Comparison of ENCODE assay signal across 15 cellular contexts in the genomic region with DNA sequence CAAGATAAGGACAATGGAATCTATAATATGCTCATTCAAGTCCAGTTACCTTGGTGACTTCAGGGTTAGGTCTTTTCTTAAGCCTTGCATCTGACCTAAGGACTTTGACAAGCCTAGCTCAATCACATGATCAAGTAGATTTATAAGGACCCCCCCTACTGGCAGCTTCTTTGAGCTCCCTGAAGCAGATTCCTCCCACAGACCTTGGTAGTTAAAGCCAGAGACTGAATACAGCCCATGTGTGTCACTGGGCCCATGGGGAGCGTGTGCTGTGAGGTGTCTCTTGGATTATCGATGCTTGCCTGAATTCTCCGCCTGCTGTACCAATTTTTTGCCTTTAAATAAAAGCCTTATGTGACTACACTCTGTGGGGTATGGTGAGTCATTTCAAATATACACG.
DNase-seq lines count a peak whose midpoint lies in the region; ATAC-seq, FAIRE-seq and TF ChIP-seq lines count a peak whose summit lies in the region.
"Had no signal": no experiment of that assay in that cellular context is flagged by ENCODE, and none has a peak within 500 bp of the region (broad histone marks: within the 10 kb centered on the region; RNA-seq: fewer than 3 reads in every experiment).

No MANE protein-coding gene starts in this region.

- H3K36me3 ChIP-seq in HepG2 (replicated peaks in 1 of 2; ENCODE audit: control insufficient read depth in 1 of 2, insufficient read depth in 2 of 2, low read length in 2 of 2) (no peaks in the 10 kb centered on the region), right lobe of liver (no peaks in the 10 kb centered on the region)

- in situ Hi-C loops in HepG2 (cut with HindIII; ENCODE audit: extremely low pct_ligation_motif_present, low pct_unique_long_range_greater_than_20kb) = loop anchor here (25.0 kb wide), 1 partner anchor 467 kb away; no protein-coding TSS in a partner anchor
- in situ Hi-C loops in astrocyte of the spinal cord (cut with HindIII; ENCODE audit: low sequenced_read_pairs) = no loop called here

- no peak for TF ChIP-seq CTCF in HepG2 (CRISPR knock-in tag; IDR thresholded peaks at IDR 0.05)
- TF ChIP-seq CTCF in right lobe of liver (IDR thresholded peaks at IDR 0.05) = no peak
- peak; percentile 11 for TF ChIP-seq CTCF in astrocyte of the spinal cord (IDR thresholded peaks at IDR 0.05; ENCODE audit: low read depth, low read length)

- H3K9me3 ChIP-seq in HepG2 (ENCODE audit: low read length) (no peaks in the 10 kb centered on the region), right lobe of liver (no peaks in the 10 kb centered on the region)

- H2AFZ ChIP-seq in HepG2 (ENCODE audit: low read length) = no peak overlapping the region
- H2AFZ ChIP-seq: parathyroid adenoma had no signal

- H3K27ac ChIP-seq in HepG2 (ENCODE audit: extremely low read length, insufficient read depth, low read length) (no peak overlapping the region), right lobe of liver (no peak overlapping the region)
- H3K27ac ChIP-seq: parathyroid adenoma had no signal

- 1% methylated on average over 4 of the region's 4 CpGs for WGBS in HepG2 (ENCODE audit: low lambda C conversion rate)
- WGBS in right lobe of liver (ENCODE audit: insufficient coverage, low coverage, low lambda C conversion rate, missing lambda C conversion rate) = 70% methylated on average over 4 of the region's 4 CpGs

- TF ChIP-seq EP300 in HepG2 (IDR thresholded peaks at IDR 0.05; ENCODE audit: low read depth in 2 of 2, low read length in 2 of 2) = no peak
- no peak for TF ChIP-seq EP300 in HepG2 (CRISPR knock-in tag; IDR thresholded peaks at IDR 0.05; ENCODE audit: borderline replicate concordance)

- H3K4me3 Mint-ChIP-seq in stimulated activated naive B cell treated with anti-CD40 and anti-IgM and Interleukin-4, amounts not matched to agents 10 μg/mL and 1 μg/mL and 100 μg/mL, for 72 hours = no peak overlapping the region
- no peak overlapping the region for H3K4me3 Mint-ChIP-seq in activated CD4-positive, alpha-beta memory T cell treated with anti-CD3 and anti-CD28 coated beads for 36 hours
- H3K4me3 Mint-ChIP-seq: CD4-positive, alpha-beta T cell had no signal

- no peak overlapping the region for H3K27ac Mint-ChIP-seq in stimulated activated naive B cell treated with anti-CD40 and anti-IgM and Interleukin-4, amounts not matched to agents 10 μg/mL and 1 μg/mL and 100 μg/mL, for 72 hours
- H3K27ac Mint-ChIP-seq in activated CD4-positive, alpha-beta memory T cell treated with anti-CD3 and anti-CD28 coated beads for 36 hours = no peak overlapping the region
- H3K27ac Mint-ChIP-seq: activated T-helper 2 cell treated with anti-CD3 and anti-CD28 coated beads, Interferon-gamma antibody, Interleukin-2, Interleukin-4, amounts not matched to agents 10 μg/mL and 5 μg/mL and 100 μg/mL, durations not matched to agents 14 hours and 24 hours and 36 hours; CD4-positive, alpha-beta T cell had no signal

- no TSS peak for BruUV-seq in HepG2 (replicated peaks; lab: Mats Ljungman, UMichigan)

- POLR2A ChIA-PET in HepG2 (lab: Yijun Ruan, JAX) = no interaction called here
- POLR2A ChIA-PET in activated CD4-positive, alpha-beta memory T cell treated with anti-CD3 and anti-CD28 coated beads for 36 hours (lab: Charles Lee) = no interaction called here

- peaks cover 0 to 4% of the 10 kb centered on the region in 2 donors for H3K9me3 Mint-ChIP-seq in stimulated activated naive B cell treated with anti-CD40 and anti-IgM and Interleukin-4, amounts not matched to agents 10 μg/mL and 1 μg/mL and 100 μg/mL, for 72 hours
- no peaks in the 10 kb centered on the region for H3K9me3 Mint-ChIP-seq in activated CD4-positive, alpha-beta memory T cell treated with anti-CD3 and anti-CD28 coated beads for 36 hours
- H3K9me3 Mint-ChIP-seq: activated T-helper 2 cell treated with anti-CD3 and anti-CD28 coated beads, Interferon-gamma antibody, Interleukin-2, Interleukin-4, amounts not matched to agents 10 μg/mL and 5 μg/mL and 100 μg/mL, durations not matched to agents 14 hours and 24 hours and 36 hours; CD4-positive, alpha-beta T cell had no signal

- DNase-seq in HepG2 (ENCODE audit: low spot score) (peak; percentile 7), right lobe of liver (no peak), astrocyte of the spinal cord (ENCODE audit: low read depth, low spot score) (no peak), HK-2 (ENCODE audit: unreplicated experiment) (no peak)
- no peak for DNase-seq in stimulated activated naive B cell treated with anti-CD40 and anti-IgM and Interleukin-4, amounts not matched to agents 10 μg/mL and 1 μg/mL and 100 μg/mL, for 72 hours
- no peak for DNase-seq in activated CD4-positive, alpha-beta memory T cell treated with anti-CD3 and anti-CD28 coated beads for 36 hours
- DNase-seq: CD4-positive, alpha-beta T cell; foreskin melanocyte; NCI-H510A; stimulated activated CD4-positive, alpha-beta T cell treated with anti-CD3 and anti-CD28 coated beads, Interleukin-4, amount 100 ng/mL, for 24 hours; T1000 had no signal

- TF ChIP-seq RAD21 in HepG2 (CRISPR knock-in tag; IDR thresholded peaks at IDR 0.05) = no peak

- H3K79me2 ChIP-seq in HepG2 (ENCODE audit: insufficient read depth, low read length) = no peaks in the 10 kb centered on the region
- H3K79me2 ChIP-seq: parathyroid adenoma had no signal

- H3K9ac ChIP-seq in HepG2 (ENCODE audit: insufficient read depth, low read depth, low read length) = no peak overlapping the region
- H3K9ac ChIP-seq: parathyroid adenoma had no signal

- no peak overlapping the region for H3K4me2 ChIP-seq in HepG2 (ENCODE audit: low read depth, low read length)

- FAIRE-seq in HepG2 (lab: Jason Lieb, UNC) = no peak

- H3K27me3 ChIP-seq in HepG2 (ENCODE audit: control insufficient read depth in 1 of 2, insufficient read depth in 2 of 2, low read length in 2 of 2) (no peaks in the 10 kb centered on the region), right lobe of liver (no peaks in the 10 kb centered on the region)

- no peaks in the 10 kb centered on the region for H3K27me3 Mint-ChIP-seq in stimulated activated naive B cell treated with anti-CD40 and anti-IgM and Interleukin-4, amounts not matched to agents 10 μg/mL and 1 μg/mL and 100 μg/mL, for 72 hours
- H3K27me3 Mint-ChIP-seq in activated CD4-positive, alpha-beta memory T cell treated with anti-CD3 and anti-CD28 coated beads for 36 hours = no peaks in the 10 kb centered on the region
- H3K27me3 Mint-ChIP-seq: CD4-positive, alpha-beta T cell had no signal

- CTCF ChIA-PET in HepG2 (lab: Yijun Ruan, JAX; ENCODE audit: low intra/inter-chr PET ratio, low total read pairs) = no interaction called here
- CTCF ChIA-PET in activated CD4-positive, alpha-beta memory T cell treated with anti-CD3 and anti-CD28 coated beads for 36 hours (lab: Charles Lee) = no interaction called here

- intact Hi-C loops in HepG2 (cut with micrococcal nuclease; ENCODE audit: unreplicated experiment) (no loop called here), right lobe of liver (cut with DNase I) (no loop called here)
- intact Hi-C loops in activated CD4-positive, alpha-beta memory T cell treated with anti-CD3 and anti-CD28 coated beads for 36 hours (cut with micrococcal nuclease) = no loop called here

- no peaks in the 10 kb centered on the region for H4K20me1 ChIP-seq in HepG2 (ENCODE audit: insufficient read depth, low read length)

- H3K4me3 ChIP-seq in HepG2 (replicated peaks in 1 of 3; ENCODE audit: insufficient read depth in 1 of 3, low read depth in 2 of 3, low read length in 3 of 3) (no peak overlapping the region), right lobe of liver (no peak overlapping the region), astrocyte of the spinal cord (ENCODE audit: low read depth, low read length) (no peak overlapping the region)

- TF ChIP-seq POLR2A in HepG2 (IDR thresholded peaks at IDR 0.05; ENCODE audit: insufficient read depth in 1 of 2, low read depth in 2 of 2, low read length in 2 of 2) (no peak), right lobe of liver (IDR thresholded peaks at IDR 0.05) (no peak)

- H3K4me1 ChIP-seq in HepG2 (ENCODE audit: insufficient read depth, low read length) (no peaks in the 10 kb centered on the region), right lobe of liver (no peaks in the 10 kb centered on the region)
- H3K4me1 ChIP-seq: parathyroid adenoma had no signal

- H3K4me1 Mint-ChIP-seq in stimulated activated naive B cell treated with anti-CD40 and anti-IgM and Interleukin-4, amounts not matched to agents 10 μg/mL and 1 μg/mL and 100 μg/mL, for 72 hours = no peaks in the 10 kb centered on the region
- H3K4me1 Mint-ChIP-seq in activated CD4-positive, alpha-beta memory T cell treated with anti-CD3 and anti-CD28 coated beads for 36 hours (ENCODE audit: low read depth) = no peaks in the 10 kb centered on the region

- ATAC-seq in HepG2 (peak; percentile 67), right lobe of liver (no peak), HG03354 (IDR thresholded peaks at IDR 0.05; ENCODE audit: poor library complexity, severe bottlenecking, unreplicated experiment) (peak; percentile 48), GM21723 (IDR thresholded peaks at IDR 0.05; ENCODE audit: unreplicated experiment) (no peak)
- no peak for ATAC-seq in stimulated activated naive B cell treated with anti-CD40 and anti-IgM and Interleukin-4, amounts not matched to agents 10 μg/mL and 1 μg/mL and 100 μg/mL, for 72 hours (replicated peaks)

- H3K36me3 Mint-ChIP-seq in stimulated activated naive B cell treated with anti-CD40 and anti-IgM and Interleukin-4, amounts not matched to agents 10 μg/mL and 1 μg/mL and 100 μg/mL, for 72 hours = no peaks in the 10 kb centered on the region
- no peaks in the 10 kb centered on the region for H3K36me3 Mint-ChIP-seq in activated CD4-positive, alpha-beta memory T cell treated with anti-CD3 and anti-CD28 coated beads for 36 hours

TF ChIP-seq in HepG2, 621 proteins besides CTCF, POLR2A, EP300 and RAD21 (continues in another document):
- TF ChIP-seq RFX5 (IDR thresholded peaks at IDR 0.05; ENCODE audit: low read depth, low read length) (no peak), ZNF660 (CRISPR knock-in tag; IDR thresholded peaks at IDR 0.05; ENCODE audit: borderline replicate concordance, low read depth) (no peak), POLR2AphosphoS5 (IDR thresholded peaks at IDR 0.05; ENCODE audit: low read depth, low read length) (no peak), RFX3 (CRISPR knock-in tag; IDR thresholded peaks at IDR 0.05) (no peak), ZNF550 (CRISPR knock-in tag; IDR thresholded peaks at IDR 0.05; ENCODE audit: borderline replicate concordance) (no peak), ELF3 (CRISPR knock-in tag; IDR thresholded peaks at IDR 0.05) (no peak), PHF21A (CRISPR knock-in tag; IDR thresholded peaks at IDR 0.05) (no peak), REL (CRISPR knock-in tag; conservative IDR thresholded peaks at IDR 0.05) (no peak)

Comparison
In these comparisons a context has a peak if more than half of its experiments do, and no peak if none do; other contexts are left out.
1. ATAC-seq: peak in HepG2 (single experiment) and HG03354 (single experiment); none in right lobe of liver (0 of 4), stimulated activated naive B cell treated with anti-CD40 and anti-IgM and Interleukin-4, amounts not matched to agents 10 μg/mL and 1 μg/mL and 100 μg/mL, for 72 hours (0 of 2) and GM21723 (single experiment).